ENCODE assay signal across 8 cellular contexts in the genomic region with DNA sequence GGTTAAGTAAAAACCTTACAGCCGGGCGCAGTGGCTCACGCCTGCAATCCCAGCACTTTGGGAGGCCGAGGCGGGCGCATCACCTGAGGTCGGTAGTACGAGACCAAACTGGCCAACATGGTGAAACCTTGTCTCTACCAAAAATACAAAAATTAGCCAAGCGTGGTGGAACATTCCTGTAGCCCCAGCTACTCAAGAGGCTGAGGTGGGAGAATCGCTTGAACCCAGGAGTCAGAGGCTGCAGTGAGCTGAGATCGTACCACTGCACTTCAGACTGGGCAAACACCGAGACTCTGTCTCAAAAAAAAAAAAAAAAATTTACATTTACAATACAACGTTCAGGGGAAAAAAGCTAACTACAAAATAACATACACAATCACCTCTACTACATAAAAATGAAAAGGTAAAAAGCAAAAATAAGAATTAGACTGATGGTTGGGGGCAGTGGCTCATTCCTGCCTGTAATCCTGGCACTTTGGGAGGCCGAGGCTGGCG. TPM values are rescaled to one million over a fixed set of nuclear protein-coding genes. Genes with fewer than 3 reads are reported as not detected.
A peak's percentile ranks its signal among the peaks of the same experiment; 100 is the strongest.
DNase-seq lines count a peak whose midpoint lies in the region; ATAC-seq and TF ChIP-seq lines count a peak whose summit lies in the region.
"Not testable (repeated sequence)": the region's sequence is repeated elsewhere in the genome, so short reads cannot be mapped to it uniquely, and the experiment has no call there.

No MANE protein-coding gene starts in this region.

- not testable (repeated sequence) for H3K36me3 Mint-ChIP-seq in CD8-positive, alpha-beta memory T cell; T-helper 17 cell (ENCODE audit: low read depth)

- H3K27ac Mint-ChIP-seq in CD8-positive, alpha-beta memory T cell = peak overlapping the region in 4 of 8 donors; percentile 15 to 99 (median 61)
- H3K27ac Mint-ChIP-seq in T-helper 17 cell = peak overlapping the region; percentile 77

- not testable (repeated sequence) for H2AFZ ChIP-seq in IMR-90 (replicated peaks; ENCODE audit: low read length, poor library complexity); mesenchymal stem cell (ENCODE audit: low read depth, low read length)

- H4K20me1 ChIP-seq in IMR-90 (ENCODE audit: insufficient read depth, low read length) = peaks cover 78% of the 10 kb centered on the region

- H3K4me3 ChIP-seq in CD8-positive, alpha-beta memory T cell (ENCODE audit: low read length); IMR-90 (ENCODE audit: insufficient read depth, low read depth, low read length); sigmoid colon; upper lobe of right lung: not testable (repeated sequence)
- H3K4me3 ChIP-seq in adipocyte (ENCODE audit: low read length) = peak overlapping the region; percentile 96
- peak overlapping the region; percentile 16 for H3K4me3 ChIP-seq in epithelial cell of proximal tubule (ENCODE audit: low read depth, low read length)
- H3K4me3 ChIP-seq in mesenchymal stem cell (ENCODE audit: insufficient read depth in 1 of 2, low read depth in 1 of 2, low read length in 2 of 2) = peak overlapping the region in 1 of 2 experiments; percentile 96

- ATAC-seq in IMR-90 (ENCODE audit: low read depth); T-helper 17 cell; upper lobe of right lung: not testable (repeated sequence)

- not testable (repeated sequence) for H3K9me3 Mint-ChIP-seq in CD8-positive, alpha-beta memory T cell

- not testable (repeated sequence) for H3K27ac ChIP-seq in CD8-positive, alpha-beta memory T cell (ENCODE audit: low read depth, low read length); mesenchymal stem cell (ENCODE audit: low read length, poor library complexity, severe bottlenecking); upper lobe of right lung
- H3K27ac ChIP-seq in IMR-90 (ENCODE audit: insufficient read depth, low read length) = peak overlapping the region; percentile 33; the same call in 1 of the 2 replicates
- H3K27ac ChIP-seq in sigmoid colon = peak overlapping the region; percentile 96 to 99 (median 98)

- H3K36me3 ChIP-seq in CD8-positive, alpha-beta memory T cell (ENCODE audit: insufficient read depth, low read length); IMR-90 (ENCODE audit: control insufficient read depth, insufficient read depth, low read length); adipocyte (ENCODE audit: control insufficient read depth, insufficient read depth, low read length, severe bottlenecking); mesenchymal stem cell (ENCODE audit: control insufficient read depth in 1 of 2, insufficient read depth in 2 of 2, low read depth in 1 of 2, low read length in 2 of 2); sigmoid colon; upper lobe of right lung: not testable (repeated sequence)

- H3K79me1 ChIP-seq in IMR-90 (ENCODE audit: low read depth in 1 of 2, low read length in 2 of 2) = peaks cover 5 to 12% of the 10 kb centered on the region in 2 experiments; a peak in 1 of 4 replicates
- H3K79me1 ChIP-seq in mesenchymal stem cell (replicated peaks; ENCODE audit: low read length, poor library complexity, severe bottlenecking) = not testable (repeated sequence)

- peak overlapping the region; percentile 10 for H2BK5ac ChIP-seq in IMR-90 (ENCODE audit: low read depth, low read length, poor library complexity, severe bottlenecking)
- not testable (repeated sequence) for H2BK5ac ChIP-seq in mesenchymal stem cell (ENCODE audit: low read depth, low read length, poor library complexity, severe bottlenecking)

- 86% methylated on average over 5 of the region's 15 CpGs; no CpG with 5 or more reads in 1 of the 2 experiments for WGBS in IMR-90 (ENCODE audit: extremely low coverage in 2 of 2, insufficient read length in 1 of 2), 2 experiments
- 97% methylated on average over 13 of the region's 15 CpGs for WGBS in mesenchymal stem cell
- 80 to 84% methylated on average over 15 of the region's 15 CpGs for WGBS in sigmoid colon, 2 donors

- TF ChIP-seq EP300 in sigmoid colon (IDR thresholded peaks at IDR 0.05) = not testable (repeated sequence)

- H4K91ac ChIP-seq in IMR-90 (ENCODE audit: insufficient read depth, low read depth, low read length); mesenchymal stem cell (ENCODE audit: low read length): not testable (repeated sequence)

- H4K5ac ChIP-seq in IMR-90 (ENCODE audit: low read depth, low read length) = not testable (repeated sequence)

- H2AK9ac ChIP-seq in IMR-90 (replicated peaks; ENCODE audit: low read depth, low read length, poor library complexity) = not testable (repeated sequence)

- H3K27me3 ChIP-seq in CD8-positive, alpha-beta memory T cell (ENCODE audit: insufficient read depth, low read length, poor library complexity, severe bottlenecking); IMR-90 (ENCODE audit: control insufficient read depth, insufficient read depth, low read length); adipocyte (replicated peaks; ENCODE audit: control insufficient read depth, insufficient read depth, low read length); mesenchymal stem cell (ENCODE audit: control insufficient read depth in 1 of 2, insufficient read depth in 1 of 2, low read length in 2 of 2); sigmoid colon; upper lobe of right lung: not testable (repeated sequence)

- not testable (repeated sequence) for H4K8ac ChIP-seq in IMR-90 (ENCODE audit: low read depth in 2 of 2, low read length in 2 of 2); mesenchymal stem cell (ENCODE audit: low read length)

- peak overlapping the region in 4 of 7 donors; percentile 10 to 51 (median 18) for H3K4me3 Mint-ChIP-seq in CD8-positive, alpha-beta memory T cell
- peak overlapping the region; percentile 2 for H3K4me3 Mint-ChIP-seq in T-helper 17 cell

- H3K4me1 ChIP-seq in CD8-positive, alpha-beta memory T cell (ENCODE audit: insufficient read depth, low read length) = peaks cover 24% of the 10 kb centered on the region
- H3K4me1 ChIP-seq in IMR-90 (ENCODE audit: control insufficient read depth, insufficient read depth, low read length); mesenchymal stem cell (ENCODE audit: control insufficient read depth, insufficient read depth, low read depth, low read length): not testable (repeated sequence)
- H3K4me1 ChIP-seq in adipocyte (ENCODE audit: control insufficient read depth, insufficient read depth, low read length) = peaks cover 45% of the 10 kb centered on the region
- H3K4me1 ChIP-seq in sigmoid colon = peaks cover 0 to 74% (median 60%) of the 10 kb centered on the region in 4 donors
- peaks cover 34% of the 10 kb centered on the region for H3K4me1 ChIP-seq in upper lobe of right lung

- H2BK12ac ChIP-seq in mesenchymal stem cell (ENCODE audit: low read length in 2 of 2) = not testable (repeated sequence)

- POLR2A ChIA-PET in CD8-positive, alpha-beta memory T cell (lab: Charles Lee) = interaction anchor here (0.6 kb wide), 1 partner anchor 9 kb away, joined by 6 read pairs; no protein-coding TSS in a partner anchor
- POLR2A ChIA-PET in IMR-90 (lab: Charles Lee; ENCODE audit: unreplicated experiment) = not testable (repeated sequence)

- H3K9ac ChIP-seq in IMR-90 (ENCODE audit: low read depth, low read length) = not testable (repeated sequence)
- peak overlapping the region; percentile 38 for H3K9ac ChIP-seq in adipocyte (ENCODE audit: low read length)
- peak overlapping the region; percentile 98 for H3K9ac ChIP-seq in mesenchymal stem cell (ENCODE audit: low read length)

- not testable (repeated sequence) for TF ChIP-seq POLR2A in IMR-90 (IDR thresholded peaks at IDR 0.05; ENCODE audit: low read depth, low read length); sigmoid colon (IDR thresholded peaks at IDR 0.05)

- H2BK20ac ChIP-seq in IMR-90 (ENCODE audit: low read depth, low read length) = not testable (repeated sequence)

- TF ChIP-seq RAD21 in IMR-90 (IDR thresholded peaks at IDR 0.05; ENCODE audit: low read length) = not testable (repeated sequence)

- H3K14ac ChIP-seq in IMR-90 (replicated peaks; ENCODE audit: low read depth, low read length); mesenchymal stem cell (ENCODE audit: low read length in 2 of 2): not testable (repeated sequence)

- not testable (repeated sequence) for H3K9me3 ChIP-seq in CD8-positive, alpha-beta memory T cell (ENCODE audit: low read length); IMR-90 (ENCODE audit: control insufficient read depth, insufficient read depth, low read length); T-helper 17 cell (ENCODE audit: control insufficient read depth, low read length, poor library complexity, severe bottlenecking); adipocyte (ENCODE audit: control insufficient read depth, low read length); mesenchymal stem cell (ENCODE audit: control insufficient read depth, low read length); sigmoid colon; upper lobe of right lung

- H3K56ac ChIP-seq in IMR-90 (ENCODE audit: extremely low read depth, insufficient read depth, low read length) = not testable (repeated sequence)

- intact Hi-C loops in IMR-90 (cut with micrococcal nuclease) (loop anchor here (5.0 to 10.0 kb wide), 2 partner anchors 51 to 128 kb away; no protein-coding TSS in a partner anchor), sigmoid colon (cut with DNase I) (loop anchor here (1.0 to 5.0 kb wide), 3 partner anchors 29 to 92 kb away; partner anchors contain the start of genes ACAD10 and BRAP)
- intact Hi-C loops in upper lobe of right lung (cut with DNase I) = not testable (repeated sequence)

- H2BK15ac ChIP-seq in IMR-90 (ENCODE audit: low read depth, low read length); mesenchymal stem cell (ENCODE audit: low read depth, poor library complexity, severe bottlenecking): not testable (repeated sequence)

- H3K4me2 ChIP-seq in IMR-90 (ENCODE audit: low read depth, low read length) = peak overlapping the region; percentile 12
- H3K4me2 ChIP-seq in mesenchymal stem cell (ENCODE audit: low read length, poor library complexity, severe bottlenecking) = not testable (repeated sequence)

- H3K27me3 Mint-ChIP-seq in CD8-positive, alpha-beta memory T cell; T-helper 17 cell: not testable (repeated sequence)

- in situ Hi-C loops in IMR-90 (cut with MboI; ENCODE audit: low sequenced_read_pairs) = not testable (repeated sequence)

- BruUV-seq in IMR-90 (replicated peaks; lab: Mats Ljungman, UMichigan) = not testable (repeated sequence)

- CTCF ChIA-PET in CD8-positive, alpha-beta memory T cell (lab: Charles Lee) = interaction anchor here (0.7 kb wide), 1 partner anchor 982 kb away, joined by 3 read pairs; no protein-coding TSS in a partner anchor
- CTCF ChIA-PET in IMR-90 (lab: Yijun Ruan, JAX) = interaction anchor here (0.6 to 0.7 kb wide), 2 partner anchors 40 to 198 kb away, joined by 3 to 4 read pairs; no protein-coding TSS in a partner anchor

- not testable (repeated sequence) for H3K18ac ChIP-seq in IMR-90 (ENCODE audit: low read depth, low read length); mesenchymal stem cell (ENCODE audit: low read depth in 1 of 2, low read length in 2 of 2)

- dilution Hi-C loops in IMR-90 (cut with HindIII; ENCODE audit: low sequenced_read_pairs, unreplicated experiment) = not testable (repeated sequence)

- not testable (repeated sequence) for H3K23ac ChIP-seq in IMR-90 (ENCODE audit: low read depth, low read length); mesenchymal stem cell (ENCODE audit: low read length in 2 of 2)

- not testable (repeated sequence) for H2BK120ac ChIP-seq in IMR-90 (ENCODE audit: low read depth, low read length); mesenchymal stem cell (ENCODE audit: low read depth, low read length)

- not testable (repeated sequence) for TF ChIP-seq CTCF in IMR-90 (conservative IDR thresholded peaks at IDR 0.05; ENCODE audit: low read depth, low read length); epithelial cell of proximal tubule (conservative IDR thresholded peaks at IDR 0.05; ENCODE audit: low read depth, low read length); sigmoid colon (IDR thresholded peaks at IDR 0.05); upper lobe of right lung (IDR thresholded peaks at IDR 0.05)

- not testable (repeated sequence) for H3K4ac ChIP-seq in IMR-90 (ENCODE audit: low read depth, low read length); mesenchymal stem cell (ENCODE audit: low read depth in 1 of 2, low read length in 2 of 2)

- H3K9me1 ChIP-seq in IMR-90 (ENCODE audit: insufficient read depth, low read length) = not testable (repeated sequence)

- peaks cover 37 to 64% (median 50%) of the 10 kb centered on the region in 3 donors for H3K4me1 Mint-ChIP-seq in CD8-positive, alpha-beta memory T cell
- H3K4me1 Mint-ChIP-seq in T-helper 17 cell = peaks cover 28% of the 10 kb centered on the region

- DNase-seq in CD8-positive, alpha-beta memory T cell; IMR-90; T-helper 17 cell; adipocyte (ENCODE audit: low read depth); epithelial cell of proximal tubule (ENCODE audit: low read depth); mesenchymal stem cell: not testable (repeated sequence)
- DNase-seq in sigmoid colon (peak; percentile 36), upper lobe of right lung (peak; percentile 28)

- H2AK5ac ChIP-seq in IMR-90 (ENCODE audit: low read depth, low read length); mesenchymal stem cell (ENCODE audit: low read length, severe bottlenecking): not testable (repeated sequence)

RNA-seq across cellular contexts. Expression of gene ATXN2, which starts 3.7 kb away (rescaled TPM):
- total RNA-seq in CD8-positive, alpha-beta memory T cell = 10 to 100 TPM; 39.9 to 44.9 TPM
- polyA plus RNA-seq in CD8-positive, alpha-beta memory T cell = 27.7 TPM
- total RNA-seq in IMR-90 (2012; rRNA removed) = 12.4 and 20.6 TPM in 2 replicates
- 63.3 and 66.5 TPM in 2 replicates for polyA plus RNA-seq in IMR-90 (2012; rRNA removed)
- 21.7 and 52.9 TPM in 2 replicates for polyA plus RNA-seq in IMR-90 (2012; cell fraction: cytosol; rRNA removed)
- 171 and 246 TPM in 2 replicates for polyA plus RNA-seq in IMR-90 (2012; cell fraction: nucleus; rRNA removed; ENCODE audit: low replicate concordance)
- 10 to 100 TPM; 47.6 to 48.8 TPM for total RNA-seq in T-helper 17 cell
- total RNA-seq in epithelial cell of proximal tubule = 14.2 and 17.7 TPM in 2 replicates
- polyA plus RNA-seq in mesenchymal stem cell (2013, experiment 1 of 2) = 58.3 TPM
- 50.3 TPM for polyA plus RNA-seq in mesenchymal stem cell (2013, experiment 2 of 2)
- total RNA-seq in sigmoid colon = 100 to 1,000 TPM in 1 of 4 donors, 10 to 100 TPM in 3; 42.5 to 119 (median 54.7) TPM
- polyA plus RNA-seq in sigmoid colon = 10 to 100 TPM in 2 of 3 donors, 1 to 10 TPM in 1; 6.5 to 24.3 (median 10.2) TPM
- 66.6 TPM for total RNA-seq in upper lobe of right lung
